ENCODE assay signal across 8 cellular contexts in the genomic region with DNA sequence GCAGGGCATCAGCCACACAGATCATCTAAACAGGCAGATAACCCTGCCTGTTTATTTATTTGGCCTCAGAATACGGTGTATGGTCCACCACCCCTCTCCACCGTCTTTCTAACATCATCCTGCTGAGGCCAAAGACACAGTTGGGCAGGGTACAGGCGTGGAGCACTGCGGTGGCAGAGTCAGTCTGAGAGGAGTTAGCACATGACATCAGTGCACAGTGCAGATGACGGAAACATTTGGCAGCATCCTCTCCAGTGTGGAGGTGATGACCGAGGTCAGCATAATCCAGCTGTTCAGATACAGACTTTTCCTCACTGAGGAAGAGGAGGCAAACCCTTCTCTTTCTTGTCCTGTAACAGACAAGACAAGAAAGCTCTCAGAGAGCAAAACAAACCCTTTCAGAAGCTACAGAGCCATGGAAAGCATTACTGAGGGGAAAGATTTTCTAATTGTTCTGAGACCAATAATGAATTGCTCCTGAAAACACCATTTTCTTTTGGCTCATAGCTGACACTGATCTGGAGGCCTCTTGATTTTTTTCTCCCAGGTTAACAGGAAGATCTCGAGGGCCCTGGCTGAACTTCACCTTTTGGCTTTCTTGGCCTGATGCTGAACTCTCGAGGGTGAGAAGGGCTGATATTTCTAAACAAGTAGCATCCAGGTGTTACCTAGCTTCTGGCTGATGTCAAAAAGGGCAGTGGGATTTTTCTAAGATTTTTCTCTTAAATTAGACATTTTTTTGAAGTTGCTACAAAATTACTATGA. TPM values are rescaled to one million over a fixed set of nuclear protein-coding genes. Genes with fewer than 3 reads are reported as not detected.
A peak's percentile ranks its signal among the peaks of the same experiment; 100 is the strongest.
DNase-seq lines count a peak whose midpoint lies in the region; ATAC-seq and TF ChIP-seq lines count a peak whose summit lies in the region.

No MANE protein-coding gene starts in this region.

- no peak overlapping the region for H2AFZ ChIP-seq in Loucy (ENCODE audit: low read length)

- intact Hi-C loops in left ventricle myocardium superior (cut with micrococcal nuclease) = no loop called here
- intact Hi-C loops in spleen (cut with DNase I; ENCODE audit: low total_unique reads) = no loop called here

- peak; percentile 48 for ATAC-seq in GM21576 (IDR thresholded peaks at IDR 0.05; ENCODE audit: unreplicated experiment)
- peak; percentile 95 for ATAC-seq in left ventricle myocardium superior

- peak overlapping the region; percentile 83 for H3K9ac ChIP-seq in Loucy (ENCODE audit: low read depth, low read length, poor library complexity, severe bottlenecking)

- peak in 1 of 3 donors; percentile 36 for TF ChIP-seq POLR2A in spleen (IDR thresholded peaks at IDR 0.05)

- H3F3A ChIP-seq in Loucy (ENCODE audit: low read depth) = no peaks in the 10 kb centered on the region

- peak overlapping the region; percentile 78 for H3K4me3 ChIP-seq in Loucy (ENCODE audit: low read length, poor library complexity, severe bottlenecking)
- H3K4me3 ChIP-seq in spleen = peak overlapping the region in 5 of 8 donors; percentile 27 to 72 (median 42)

- H3K9me2 ChIP-seq in Loucy (replicated peaks; ENCODE audit: low read depth, low read length) = no peaks in the 10 kb centered on the region

- H3K9me3 ChIP-seq in Loucy (ENCODE audit: insufficient read depth, low read depth, low read length) (no peaks in the 10 kb centered on the region), spleen (no peaks in the 10 kb centered on the region)

- 11 to 30% (median 20%) methylated on average over 8 of the region's 8 CpGs for WGBS in spleen, 5 donors

- peak overlapping the region; percentile 87 to 96 (median 91) for H3K27ac ChIP-seq in spleen

- H3K36me3 ChIP-seq in Loucy (ENCODE audit: insufficient read depth, low read length) (no peaks in the 10 kb centered on the region), spleen (peaks cover 0 to 9% (median 0%) of the 10 kb centered on the region in 6 donors)

- TF ChIP-seq CTCF in Loucy (conservative IDR thresholded peaks at IDR 0.05; ENCODE audit: low read length) (no peak), spleen (IDR thresholded peaks at IDR 0.05 in 8 of 11, conservative IDR thresholded peaks at IDR 0.05 in 3 of 11) (no peak), GM20000 (IDR thresholded peaks at IDR 0.05; ENCODE audit: extremely low read depth, missing control alignments) (no peak)

- DNase-seq in COR-L47 (lab: John Stamatoyannopoulos, UW) = peak; percentile 5
- DNase-seq in activated T-helper 9 cell treated with anti-CD3 and anti-CD28 coated beads, Interleukin-2, amount 50 U/mL, for 16 hours (ENCODE audit: low read depth) = peak; percentile 37
- peak; percentile 73 for DNase-seq in left ventricle myocardium superior
- DNase-seq in spleen = peak; percentile 85
- no peak for DNase-seq in NCI-H82 treated with DMSO at 0.1 percent for 48 hours (lab: John Stamatoyannopoulos, UW; ENCODE audit: unreplicated experiment)
- DNase-seq in GM20000 (ENCODE audit: low spot score) = no peak

- no peaks in the 10 kb centered on the region for H4K20me1 ChIP-seq in Loucy (ENCODE audit: insufficient read depth, low read length, poor library complexity, severe bottlenecking)

- H3K79me2 ChIP-seq in Loucy (ENCODE audit: insufficient read depth, low read length) = peaks cover 59% of the 10 kb centered on the region

- peaks cover 61% of the 10 kb centered on the region for H3K4me1 ChIP-seq in Loucy (ENCODE audit: insufficient read depth, low read length, poor library complexity, severe bottlenecking)
- peaks cover 29 to 87% (median 53%) of the 10 kb centered on the region in 6 donors for H3K4me1 ChIP-seq in spleen

- H3K4me2 ChIP-seq in Loucy (ENCODE audit: low read depth, low read length, poor library complexity, severe bottlenecking) = peak overlapping the region; percentile 78

- H3K27me3 ChIP-seq in Loucy (ENCODE audit: insufficient read depth, low read length, poor library complexity, severe bottlenecking) (no peaks in the 10 kb centered on the region), spleen (replicated peaks in 1 of 7) (no peaks in the 10 kb centered on the region)

RNA-seq across cellular contexts. Expression of gene NFKBIZ, which starts 20.1 kb away (rescaled TPM):
- total RNA-seq in left ventricle myocardium superior = 15.9 TPM
- total RNA-seq in spleen = 100 to 1,000 TPM in 3 of 7 donors, 10 to 100 TPM in 4; 59.4 to 220 (median 96.4) TPM
- polyA plus RNA-seq in spleen = 10 to 100 TPM; 11.6 to 12.1 (median 11.7) TPM

RNA-seq across cellular contexts. Expression of gene NXPE3, which starts 50.2 kb away (rescaled TPM):
- total RNA-seq in left ventricle myocardium superior (48.0 TPM), spleen (10 to 100 TPM; 21.7 to 39.1 (median 27.1) TPM)
- 10 to 100 TPM in 2 of 3 donors, 1 to 10 TPM in 1; 6.9 to 12.0 (median 11.2) TPM for polyA plus RNA-seq in spleen

Comparison
In these comparisons a context has a peak if more than half of its experiments do, and no peak if none do; other contexts are left out.
1. DNase-seq: peak in COR-L47 (single experiment), activated T-helper 9 cell treated with anti-CD3 and anti-CD28 coated beads, Interleukin-2, amount 50 U/mL, for 16 hours (single experiment), left ventricle myocardium superior (single experiment) and spleen (single experiment); none in NCI-H82 treated with DMSO at 0.1 percent for 48 hours (single experiment) and GM20000 (single experiment).